8 cellular contexts compared by ENCODE assay signal in the genomic region with DNA sequence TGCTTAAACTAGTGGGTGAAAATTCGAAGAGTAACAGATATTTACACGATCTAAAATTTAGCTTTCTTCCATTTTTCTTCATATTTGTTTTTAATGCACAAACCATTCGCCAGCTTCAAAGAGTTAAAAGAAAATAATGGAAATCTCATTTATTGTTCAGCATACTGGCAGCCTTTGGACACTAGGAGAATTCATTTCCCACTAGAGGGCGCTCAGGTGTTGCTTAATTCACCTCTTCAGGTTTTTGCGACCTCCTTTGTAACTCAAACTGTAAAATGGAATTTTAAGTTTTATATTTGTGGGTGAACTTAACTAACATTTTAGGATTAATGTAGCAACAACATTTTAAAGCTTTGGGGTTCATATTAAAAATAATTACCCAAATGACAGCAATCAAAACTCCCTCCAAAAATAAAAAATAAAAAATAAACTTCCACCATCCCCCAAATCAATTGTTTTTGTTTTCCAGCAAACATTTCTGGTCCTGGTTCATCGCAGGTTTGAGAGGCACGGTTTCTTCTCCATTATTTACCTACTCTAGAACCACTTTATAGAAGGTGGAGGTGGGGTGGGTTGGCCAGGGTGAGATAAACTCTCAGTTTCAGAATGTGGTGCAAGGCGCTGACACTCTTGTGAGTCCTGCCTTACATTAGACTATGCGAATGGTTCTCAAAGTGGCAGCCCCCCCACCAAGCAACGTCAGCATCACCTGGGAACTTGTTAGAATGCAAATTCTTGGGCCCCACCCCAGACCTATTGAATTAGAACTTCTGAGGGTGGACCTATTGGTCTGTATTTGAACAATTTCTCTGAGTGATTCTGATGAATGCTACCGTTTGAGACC. TPM values are rescaled to one million over a fixed set of nuclear protein-coding genes. Genes with fewer than 3 reads are reported as not detected.
DNase-seq lines count a peak whose midpoint lies in the region; ATAC-seq and TF ChIP-seq lines count a peak whose summit lies in the region.

No MANE protein-coding gene starts in this region.

- 25% methylated on average over 11 of the region's 11 CpGs for WGBS in prostate gland

- TF ChIP-seq POLR2A in prostate gland (IDR thresholded peaks at IDR 0.05), result no peak

- ATAC-seq in HG03342 (IDR thresholded peaks at IDR 0.05; ENCODE audit: unreplicated experiment) (peak; percentile 84), HG03469 (IDR thresholded peaks at IDR 0.05; ENCODE audit: unreplicated experiment) (no peak)

- no peaks in the 10 kb centered on the region for H3K27me3 ChIP-seq in prostate gland (replicated peaks; ENCODE audit: insufficient read depth)

- H3K4me3 ChIP-seq in GM12865 (ENCODE audit: low read depth, low read length) (no peak overlapping the region), prostate gland (no peak overlapping the region)

- H3K27ac ChIP-seq in prostate gland, result no peak overlapping the region

- TF ChIP-seq CTCF in GM12865 (IDR thresholded peaks at IDR 0.05; ENCODE audit: insufficient read depth, low read depth, low read length, missing control alignments) (peak; percentile 75), prostate gland (IDR thresholded peaks at IDR 0.05) (peak; percentile 64 to 77 (median 72))

- H3K9me3 ChIP-seq in prostate gland, result no peaks in the 10 kb centered on the region

- no peaks in the 10 kb centered on the region for H3K36me3 ChIP-seq in prostate gland

- DNase-seq in ACHN, result peak; percentile 69
- DNase-seq in GM12865 (ENCODE audit: low read depth), result peak; percentile 69
- DNase-seq in NCI-H748 (lab: John Stamatoyannopoulos, UW; ENCODE audit: unreplicated experiment), result peak; percentile 64
- peak; percentile 56 for DNase-seq in activated CD8-positive, alpha-beta memory T cell treated with anti-CD3 and anti-CD28 coated beads, Interleukin-2, amount 50 U/mL, for 48 hours
- DNase-seq in germinal center (ENCODE audit: low spot score), result peak; percentile 45
- DNase-seq in prostate gland (ENCODE audit: low spot score), result peak; percentile 64

- H3K4me1 ChIP-seq in prostate gland (replicated peaks), result no peaks in the 10 kb centered on the region

- intact Hi-C loops in prostate gland (cut with DNase I), result loop anchor here (2.0 to 5.0 kb wide), 2 partner anchors 290 to 414 kb away; no protein-coding TSS in a partner anchor

- in situ Hi-C loops in ACHN (cut with HindIII; ENCODE audit: low pct_ligation_motif_present, low pct_unique_long_range_greater_than_20kb, low sequenced_read_pairs), result no loop called here

RNA-seq across cellular contexts. Expression of a gene that starts 24.7 kb away (rescaled TPM):
- 10 to 100 TPM; 11.8 to 38.3 TPM for total RNA-seq in prostate gland
